ENCODE assay signal across 2 cellular contexts in the genomic region with DNA sequence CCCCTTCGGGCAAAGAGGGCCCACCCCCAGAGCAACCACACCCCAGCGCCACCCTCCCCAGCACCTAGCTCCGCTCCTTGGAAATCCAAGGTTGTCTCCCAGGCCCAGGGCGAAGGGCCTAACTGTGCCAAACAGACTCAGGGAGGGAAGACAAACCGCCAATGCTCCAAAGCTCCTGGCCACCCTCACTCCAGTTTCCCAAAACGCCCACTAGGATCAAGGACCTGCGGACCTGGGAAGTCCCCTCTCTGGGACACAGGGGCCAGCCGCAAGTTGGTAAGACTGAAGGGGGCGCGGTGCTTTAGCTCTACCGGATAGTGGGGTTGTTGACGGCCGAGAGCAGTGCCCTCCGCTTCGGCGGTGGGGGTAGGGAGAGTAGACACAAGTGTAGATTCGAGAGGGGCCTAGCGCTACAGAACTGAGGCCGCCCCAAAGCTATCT.
TF ChIP-seq lines count a peak whose summit lies in the region.

No MANE protein-coding gene starts in this region.

TF ChIP-seq in liver, 16 proteins besides CTCF, POLR2A, EP300 and RAD21:
- TF ChIP-seq, protein P1, sequence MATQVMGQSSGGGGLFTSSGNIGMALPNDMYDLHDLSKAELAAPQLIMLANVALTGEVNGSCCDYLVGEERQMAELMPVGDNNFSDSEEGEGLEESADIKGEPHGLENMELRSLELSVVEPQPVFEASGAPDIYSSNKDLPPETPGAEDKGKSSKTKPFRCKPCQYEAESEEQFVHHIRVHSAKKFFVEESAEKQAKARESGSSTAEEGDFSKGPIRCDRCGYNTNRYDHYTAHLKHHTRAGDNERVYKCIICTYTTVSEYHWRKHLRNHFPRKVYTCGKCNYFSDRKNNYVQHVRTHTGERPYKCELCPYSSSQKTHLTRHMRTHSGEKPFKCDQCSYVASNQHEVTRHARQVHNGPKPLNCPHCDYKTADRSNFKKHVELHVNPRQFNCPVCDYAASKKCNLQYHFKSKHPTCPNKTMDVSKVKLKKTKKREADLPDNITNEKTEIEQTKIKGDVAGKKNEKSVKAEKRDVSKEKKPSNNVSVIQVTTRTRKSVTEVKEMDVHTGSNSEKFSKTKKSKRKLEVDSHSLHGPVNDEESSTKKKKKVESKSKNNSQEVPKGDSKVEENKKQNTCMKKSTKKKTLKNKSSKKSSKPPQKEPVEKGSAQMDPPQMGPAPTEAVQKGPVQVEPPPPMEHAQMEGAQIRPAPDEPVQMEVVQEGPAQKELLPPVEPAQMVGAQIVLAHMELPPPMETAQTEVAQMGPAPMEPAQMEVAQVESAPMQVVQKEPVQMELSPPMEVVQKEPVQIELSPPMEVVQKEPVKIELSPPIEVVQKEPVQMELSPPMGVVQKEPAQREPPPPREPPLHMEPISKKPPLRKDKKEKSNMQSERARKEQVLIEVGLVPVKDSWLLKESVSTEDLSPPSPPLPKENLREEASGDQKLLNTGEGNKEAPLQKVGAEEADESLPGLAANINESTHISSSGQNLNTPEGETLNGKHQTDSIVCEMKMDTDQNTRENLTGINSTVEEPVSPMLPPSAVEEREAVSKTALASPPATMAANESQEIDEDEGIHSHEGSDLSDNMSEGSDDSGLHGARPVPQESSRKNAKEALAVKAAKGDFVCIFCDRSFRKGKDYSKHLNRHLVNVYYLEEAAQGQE (IDR thresholded peaks at IDR 0.05): no peak
- TF ChIP-seq, protein P2, sequence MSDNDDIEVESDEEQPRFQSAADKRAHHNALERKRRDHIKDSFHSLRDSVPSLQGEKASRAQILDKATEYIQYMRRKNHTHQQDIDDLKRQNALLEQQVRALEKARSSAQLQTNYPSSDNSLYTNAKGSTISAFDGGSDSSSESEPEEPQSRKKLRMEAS (IDR thresholded peaks at IDR 0.05): no peak
- no peak for TF ChIP-seq RXRA (IDR thresholded peaks at IDR 0.05)
- no peak for TF ChIP-seq TAF1 (conservative IDR thresholded peaks at IDR 0.05)
- TF ChIP-seq FOXA2 (IDR thresholded peaks at IDR 0.05): no peak
- TF ChIP-seq JUND (IDR thresholded peaks at IDR 0.05): no peak
- TF ChIP-seq GABPA (IDR thresholded peaks at IDR 0.05 in 1 of 2, conservative IDR thresholded peaks at IDR 0.05 in 1 of 2): no peak
- TF ChIP-seq, protein P3, sequence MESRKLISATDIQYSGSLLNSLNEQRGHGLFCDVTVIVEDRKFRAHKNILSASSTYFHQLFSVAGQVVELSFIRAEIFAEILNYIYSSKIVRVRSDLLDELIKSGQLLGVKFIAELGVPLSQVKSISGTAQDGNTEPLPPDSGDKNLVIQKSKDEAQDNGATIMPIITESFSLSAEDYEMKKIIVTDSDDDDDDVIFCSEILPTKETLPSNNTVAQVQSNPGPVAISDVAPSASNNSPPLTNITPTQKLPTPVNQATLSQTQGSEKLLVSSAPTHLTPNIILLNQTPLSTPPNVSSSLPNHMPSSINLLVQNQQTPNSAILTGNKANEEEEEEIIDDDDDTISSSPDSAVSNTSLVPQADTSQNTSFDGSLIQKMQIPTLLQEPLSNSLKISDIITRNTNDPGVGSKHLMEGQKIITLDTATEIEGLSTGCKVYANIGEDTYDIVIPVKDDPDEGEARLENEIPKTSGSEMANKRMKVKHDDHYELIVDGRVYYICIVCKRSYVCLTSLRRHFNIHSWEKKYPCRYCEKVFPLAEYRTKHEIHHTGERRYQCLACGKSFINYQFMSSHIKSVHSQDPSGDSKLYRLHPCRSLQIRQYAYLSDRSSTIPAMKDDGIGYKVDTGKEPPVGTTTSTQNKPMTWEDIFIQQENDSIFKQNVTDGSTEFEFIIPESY (IDR thresholded peaks at IDR 0.05): no peak
- TF ChIP-seq SP1 (IDR thresholded peaks at IDR 0.05): no peak
- no peak for TF ChIP-seq YY1 (IDR thresholded peaks at IDR 0.05)
- TF ChIP-seq, protein P4, sequence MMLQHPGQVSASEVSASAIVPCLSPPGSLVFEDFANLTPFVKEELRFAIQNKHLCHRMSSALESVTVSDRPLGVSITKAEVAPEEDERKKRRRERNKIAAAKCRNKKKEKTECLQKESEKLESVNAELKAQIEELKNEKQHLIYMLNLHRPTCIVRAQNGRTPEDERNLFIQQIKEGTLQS (IDR thresholded peaks at IDR 0.05): no peak
- no peak for TF ChIP-seq EGR1 (IDR thresholded peaks at IDR 0.05; ENCODE audit: low read depth in 2 of 2)
- no peak for TF ChIP-seq FOXA1 (IDR thresholded peaks at IDR 0.05)
- no peak for TF ChIP-seq HNF4A (conservative IDR thresholded peaks at IDR 0.05)
- no peak for TF ChIP-seq HNF4G (IDR thresholded peaks at IDR 0.05)
- no peak for TF ChIP-seq NR2F2 (IDR thresholded peaks at IDR 0.05)

TF ChIP-seq in HepG2, 621 proteins besides CTCF, POLR2A, EP300 and RAD21:
- TF ChIP-seq ZNF225 (CRISPR knock-in tag; IDR thresholded peaks at IDR 0.05): no peak
- TF ChIP-seq, protein P5, sequence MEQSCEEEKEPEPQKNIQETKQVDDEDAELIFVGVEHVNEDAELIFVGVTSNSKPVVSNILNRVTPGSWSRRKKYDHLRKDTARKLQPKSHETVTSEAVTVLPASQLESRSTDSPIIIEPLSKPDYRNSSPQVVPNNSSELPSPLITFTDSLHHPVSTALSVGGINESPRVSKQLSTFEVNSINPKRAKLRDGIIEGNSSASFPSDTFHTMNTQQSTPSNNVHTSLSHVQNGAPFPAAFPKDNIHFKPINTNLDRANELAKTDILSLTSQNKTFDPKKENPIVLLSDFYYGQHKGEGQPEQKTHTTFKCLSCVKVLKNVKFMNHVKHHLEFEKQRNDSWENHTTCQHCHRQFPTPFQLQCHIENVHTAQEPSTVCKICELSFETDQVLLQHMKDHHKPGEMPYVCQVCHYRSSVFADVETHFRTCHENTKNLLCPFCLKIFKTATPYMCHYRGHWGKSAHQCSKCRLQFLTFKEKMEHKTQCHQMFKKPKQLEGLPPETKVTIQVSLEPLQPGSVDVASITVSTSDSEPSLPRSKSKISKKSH (CRISPR knock-in tag; IDR thresholded peaks at IDR 0.05; ENCODE audit: borderline replicate concordance): no peak
- TF ChIP-seq, protein P6, sequence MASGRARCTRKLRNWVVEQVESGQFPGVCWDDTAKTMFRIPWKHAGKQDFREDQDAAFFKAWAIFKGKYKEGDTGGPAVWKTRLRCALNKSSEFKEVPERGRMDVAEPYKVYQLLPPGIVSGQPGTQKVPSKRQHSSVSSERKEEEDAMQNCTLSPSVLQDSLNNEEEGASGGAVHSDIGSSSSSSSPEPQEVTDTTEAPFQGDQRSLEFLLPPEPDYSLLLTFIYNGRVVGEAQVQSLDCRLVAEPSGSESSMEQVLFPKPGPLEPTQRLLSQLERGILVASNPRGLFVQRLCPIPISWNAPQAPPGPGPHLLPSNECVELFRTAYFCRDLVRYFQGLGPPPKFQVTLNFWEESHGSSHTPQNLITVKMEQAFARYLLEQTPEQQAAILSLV (CRISPR knock-in tag; IDR thresholded peaks at IDR 0.05; ENCODE audit: borderline replicate concordance): no peak
